In the genomic region with DNA sequence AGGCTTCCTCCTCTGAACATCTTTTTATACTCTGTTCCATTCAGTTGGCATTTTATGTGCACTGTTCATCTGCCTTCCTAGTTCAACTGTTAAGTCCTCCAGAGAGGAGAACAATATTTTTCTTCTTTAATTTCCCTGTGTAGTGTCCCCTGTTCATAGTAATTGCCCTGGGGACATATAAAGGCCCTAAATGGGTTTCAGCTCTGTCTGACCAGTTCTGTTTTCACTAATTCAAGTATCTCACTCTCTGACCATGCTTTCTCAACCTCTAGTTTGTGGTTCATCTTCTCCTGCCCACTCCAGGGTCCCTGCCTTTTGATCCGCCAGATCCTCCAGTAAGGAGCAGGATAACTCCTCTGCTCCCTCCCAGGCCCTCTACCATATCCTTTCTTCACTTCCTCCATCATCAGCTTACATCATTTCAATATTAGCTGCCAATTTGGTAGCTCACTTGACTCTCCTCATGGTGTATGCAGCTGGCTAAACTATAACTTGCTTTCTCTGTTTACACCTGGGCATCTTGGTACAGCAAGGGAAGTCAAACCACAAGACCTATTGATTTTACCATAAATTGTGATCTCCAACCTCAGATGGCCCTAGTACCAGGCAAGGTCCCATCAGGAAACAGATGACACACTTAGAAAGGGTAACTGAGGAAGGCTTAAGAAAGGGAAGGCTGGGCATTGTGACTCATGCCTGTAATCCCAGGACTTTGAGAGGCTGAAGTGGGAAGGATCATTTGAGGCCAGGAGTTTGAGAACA, we compare ENCODE assay signal across 15 cellular contexts. TPM values are rescaled to one million over a fixed set of nuclear protein-coding genes. Genes with fewer than 3 reads are reported as not detected.
A peak's percentile ranks its signal among the peaks of the same experiment; 100 is the strongest.
DNase-seq lines count a peak whose midpoint lies in the region; ATAC-seq and TF ChIP-seq lines count a peak whose summit lies in the region.
"Had no signal": no experiment of that assay in that cellular context is flagged by ENCODE, and none has a peak within 500 bp of the region (broad histone marks: within the 10 kb centered on the region; RNA-seq: fewer than 3 reads in every experiment).

No MANE protein-coding gene starts in this region.

- peaks cover 10% of the 10 kb centered on the region for H3K36me3 Mint-ChIP-seq in activated CD4-positive, alpha-beta memory T cell treated with anti-CD3 and anti-CD28 coated beads, Interleukin-2, amount 10 ng/mL, durations not matched to agents 7 days and 5 days (ENCODE audit: low read depth)
- no peaks in the 10 kb centered on the region for H3K36me3 Mint-ChIP-seq in activated CD4-positive, alpha-beta memory T cell treated with anti-CD3 and anti-CD28 coated beads for 36 hours
- no peaks in the 10 kb centered on the region for H3K36me3 Mint-ChIP-seq in endothelial cell (ENCODE audit: low read depth, unreplicated experiment)
- H3K36me3 Mint-ChIP-seq: type B pancreatic cell had no signal

- DNase-seq in activated CD4-positive, alpha-beta memory T cell treated with anti-CD3 and anti-CD28 coated beads, Interleukin-2, amount 10 ng/mL, durations not matched to agents 7 days and 5 days, result no peak
- no peak for DNase-seq in activated CD4-positive, alpha-beta memory T cell treated with anti-CD3 and anti-CD28 coated beads for 36 hours
- DNase-seq in endothelial cell (ENCODE audit: low spot score) (no peak), ovary (no peak), NCI-H146 (lab: John Stamatoyannopoulos, UW) (no peak), cardiac septum (ENCODE audit: low spot score) (no peak)
- DNase-seq: cerebellar nuclear complex, foreskin fibroblast, NCI-H526 had no signal

- H3K27me3 Mint-ChIP-seq in activated CD4-positive, alpha-beta memory T cell treated with anti-CD3 and anti-CD28 coated beads, Interleukin-2, amount 10 ng/mL, durations not matched to agents 7 days and 5 days, result no peaks in the 10 kb centered on the region
- H3K27me3 Mint-ChIP-seq in activated CD4-positive, alpha-beta memory T cell treated with anti-CD3 and anti-CD28 coated beads for 36 hours, result peaks cover 3% of the 10 kb centered on the region
- H3K27me3 Mint-ChIP-seq in endothelial cell (ENCODE audit: unreplicated experiment), result peaks cover 12% of the 10 kb centered on the region
- H3K27me3 Mint-ChIP-seq: type B pancreatic cell had no signal

- peak overlapping the region; percentile 98 for H3K27ac Mint-ChIP-seq in activated CD4-positive, alpha-beta memory T cell treated with anti-CD3 and anti-CD28 coated beads, Interleukin-2, amount 10 ng/mL, durations not matched to agents 7 days and 5 days
- H3K27ac Mint-ChIP-seq in activated CD4-positive, alpha-beta memory T cell treated with anti-CD3 and anti-CD28 coated beads for 36 hours, result no peak overlapping the region
- H3K27ac Mint-ChIP-seq in endothelial cell (ENCODE audit: unreplicated experiment), result peak overlapping the region; percentile 7
- H3K27ac Mint-ChIP-seq: type B pancreatic cell had no signal

- H3K36me3 ChIP-seq in ovary, result no peaks in the 10 kb centered on the region

- TF ChIP-seq CTCF in endothelial cell (IDR thresholded peaks at IDR 0.05; ENCODE audit: unreplicated experiment), result no peak
- TF ChIP-seq CTCF in ovary (IDR thresholded peaks at IDR 0.05), result no peak

- no peak overlapping the region for H3K4me3 Mint-ChIP-seq in activated CD4-positive, alpha-beta memory T cell treated with anti-CD3 and anti-CD28 coated beads, Interleukin-2, amount 10 ng/mL, durations not matched to agents 7 days and 5 days
- H3K4me3 Mint-ChIP-seq in activated CD4-positive, alpha-beta memory T cell treated with anti-CD3 and anti-CD28 coated beads for 36 hours, result no peak overlapping the region
- no peak overlapping the region for H3K4me3 Mint-ChIP-seq in endothelial cell (ENCODE audit: unreplicated experiment)
- H3K4me3 Mint-ChIP-seq: type B pancreatic cell had no signal

- no peaks in the 10 kb centered on the region for H3K9me3 Mint-ChIP-seq in activated CD4-positive, alpha-beta memory T cell treated with anti-CD3 and anti-CD28 coated beads, Interleukin-2, amount 10 ng/mL, durations not matched to agents 7 days and 5 days
- H3K9me3 Mint-ChIP-seq in activated CD4-positive, alpha-beta memory T cell treated with anti-CD3 and anti-CD28 coated beads for 36 hours, result no peaks in the 10 kb centered on the region
- no peaks in the 10 kb centered on the region for H3K9me3 Mint-ChIP-seq in endothelial cell (ENCODE audit: unreplicated experiment)
- H3K9me3 Mint-ChIP-seq: type B pancreatic cell had no signal

- TF ChIP-seq EP300 in ovary (IDR thresholded peaks at IDR 0.05), result no peak

- no peak overlapping the region for H3K27ac ChIP-seq in ovary

- WGBS in ovary, 3 donors, result 93 to 100% (median 93%) methylated on average over 1 of the region's 1 CpG

- no peak for TF ChIP-seq POLR2A in ovary (IDR thresholded peaks at IDR 0.05)

- H3K4me1 Mint-ChIP-seq in activated CD4-positive, alpha-beta memory T cell treated with anti-CD3 and anti-CD28 coated beads, Interleukin-2, amount 10 ng/mL, durations not matched to agents 7 days and 5 days, result peaks cover 47% of the 10 kb centered on the region
- peaks cover 53% of the 10 kb centered on the region for H3K4me1 Mint-ChIP-seq in activated CD4-positive, alpha-beta memory T cell treated with anti-CD3 and anti-CD28 coated beads for 36 hours (ENCODE audit: low read depth)
- peaks cover 2% of the 10 kb centered on the region for H3K4me1 Mint-ChIP-seq in endothelial cell (ENCODE audit: unreplicated experiment)

- peak; percentile 44 for ATAC-seq in GM21390 (IDR thresholded peaks at IDR 0.05; ENCODE audit: unreplicated experiment)
- ATAC-seq in HG03095 (IDR thresholded peaks at IDR 0.05; ENCODE audit: unreplicated experiment), result peak; percentile 44
- ATAC-seq: HCT116 had no signal

- no peaks in the 10 kb centered on the region for H3K9me3 ChIP-seq in ovary

- no peak overlapping the region for H3K4me3 ChIP-seq in ovary
- H3K4me3 ChIP-seq: lung had no signal

- POLR2A ChIA-PET in activated CD4-positive, alpha-beta memory T cell treated with anti-CD3 and anti-CD28 coated beads, Interleukin-2, amount 10 ng/mL, durations not matched to agents 7 days and 5 days (lab: Charles Lee), result interaction anchor here (1.2 to 4.4 kb wide), 5 partner anchors 8 to 87 kb away, joined by 3 to 63 read pairs (median 5); a partner anchor contains a TSS
- POLR2A ChIA-PET in activated CD4-positive, alpha-beta memory T cell treated with anti-CD3 and anti-CD28 coated beads for 36 hours (lab: Charles Lee), result no interaction called here

- intact Hi-C loops in activated CD4-positive, alpha-beta memory T cell treated with anti-CD3 and anti-CD28 coated beads for 36 hours (cut with micrococcal nuclease), result loop anchor here (10.0 kb wide), 1 partner anchor 1103 kb away; no protein-coding TSS in a partner anchor
- intact Hi-C loops in ovary (cut with DNase I) (no loop called here), cardiac septum (cut with DNase I) (no loop called here)

- H3K4me1 ChIP-seq in ovary (ENCODE audit: insufficient read depth), result no peaks in the 10 kb centered on the region

- CTCF ChIA-PET in activated CD4-positive, alpha-beta memory T cell treated with anti-CD3 and anti-CD28 coated beads, Interleukin-2, amount 10 ng/mL, durations not matched to agents 7 days and 5 days (lab: Charles Lee), result interaction anchor here (1.5 to 2.3 kb wide), 2 partner anchors 47 to 77 kb away, joined by 4 to 6 read pairs; a partner anchor contains a TSS
- CTCF ChIA-PET in activated CD4-positive, alpha-beta memory T cell treated with anti-CD3 and anti-CD28 coated beads for 36 hours (lab: Charles Lee), result interaction anchor here (0.8 to 1.1 kb wide), 2 partner anchors 48 to 79 kb away, joined by 3 read pairs; no protein-coding TSS in a partner anchor

- H3K27me3 ChIP-seq in ovary, result no peaks in the 10 kb centered on the region

RNA-seq across cellular contexts. Expression of a gene that starts 17.7 kb away (rescaled TPM):
- total RNA-seq in activated CD4-positive, alpha-beta memory T cell treated with anti-CD3 and anti-CD28 coated beads, Interleukin-2, amount 10 ng/mL, durations not matched to agents 7 days and 5 days, result not detected
- total RNA-seq in activated CD4-positive, alpha-beta memory T cell treated with anti-CD3 and anti-CD28 coated beads for 36 hours, result under 1 TPM; 0.07 to 0.31 TPM
- total RNA-seq in endothelial cell (ENCODE audit: unreplicated experiment) (not detected), ovary (1 to 10 TPM in 1 of 7 donors, under 1 TPM in 6; 0.13 to 1.0 (median 0.35) TPM), cardiac septum (0.35 TPM)
- under 1 TPM; 0.08 to 0.25 TPM for polyA plus RNA-seq in ovary
- total RNA-seq: posterior vena cava had no signal
